10 cellular contexts compared by ENCODE assay signal in the genomic region with DNA sequence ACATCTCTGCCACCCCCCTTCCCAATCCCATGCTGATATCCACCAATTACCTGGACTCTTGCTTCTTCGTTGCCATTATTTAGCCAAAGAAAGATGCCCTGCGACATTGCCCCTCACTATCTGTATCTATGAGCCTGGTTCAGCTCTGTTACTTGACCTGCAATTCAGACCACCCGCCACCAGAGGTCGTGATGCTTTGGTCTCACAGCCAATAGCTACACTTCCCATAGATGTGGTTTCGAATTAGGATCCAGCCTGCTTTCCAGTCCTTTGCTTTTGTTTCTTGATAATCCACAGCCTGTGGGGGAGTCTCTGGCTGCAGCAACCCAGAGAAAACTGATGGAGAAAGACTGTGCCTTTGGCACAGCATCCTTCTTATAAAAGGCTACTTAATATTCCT.
DNase-seq lines count a peak whose midpoint lies in the region; ATAC-seq and TF ChIP-seq lines count a peak whose summit lies in the region.
"Had no signal": no experiment of that assay in that cellular context is flagged by ENCODE, and none has a peak within 500 bp of the region (broad histone marks: within the 10 kb centered on the region; RNA-seq: fewer than 3 reads in every experiment).

No MANE protein-coding gene starts in this region.

- H2AK5ac ChIP-seq in neuronal stem cell (ENCODE audit: low read depth, low read length): no peak overlapping the region

- no peak overlapping the region for H3K27ac ChIP-seq in neuronal stem cell (replicated peaks; ENCODE audit: low read length)
- H3K27ac ChIP-seq: epithelial cell of prostate had no signal

- WGBS in neuronal stem cell (ENCODE audit: extremely low coverage in 2 of 2, insufficient read length in 2 of 2, insufficient replicate concordance in 1 of 2), 2 donors: no CpG with 5 or more reads among the region's 5 CpGs

- H3K79me1 ChIP-seq in neuronal stem cell (ENCODE audit: low read depth, low read length): no peaks in the 10 kb centered on the region

- H4K8ac ChIP-seq in neuronal stem cell (ENCODE audit: low read depth, low read length): no peak overlapping the region

- no peak overlapping the region for H2BK15ac ChIP-seq in neuronal stem cell (ENCODE audit: low read length)

- intact Hi-C loops in activated CD4-positive, alpha-beta T cell treated with anti-CD3 and anti-CD28 coated beads for 36 hours (cut with DNase I, micrococcal nuclease): no loop called here

- no peaks in the 10 kb centered on the region for H3K4me1 Mint-ChIP-seq in activated CD4-positive, alpha-beta T cell treated with anti-CD3 and anti-CD28 coated beads for 36 hours
- H3K4me1 Mint-ChIP-seq in endothelial cell (ENCODE audit: unreplicated experiment): peaks cover 16% of the 10 kb centered on the region
- no peaks in the 10 kb centered on the region for H3K4me1 Mint-ChIP-seq in natural killer cell treated with Interleukin-12 subunit alpha and Interleukin-12 subunit beta and Interleukin-15 and Interleukin-18, amount 100 ng/mL, for 72 hours (ENCODE audit: low read depth in 2 of 2)

- no peaks in the 10 kb centered on the region for H3K27me3 ChIP-seq in neuronal stem cell (ENCODE audit: control insufficient read depth in 3 of 3, insufficient read depth in 3 of 3, low read depth in 1 of 3, low read length in 3 of 3)

- no peak overlapping the region for H3K27ac Mint-ChIP-seq in activated CD4-positive, alpha-beta T cell treated with anti-CD3 and anti-CD28 coated beads for 36 hours
- no peak overlapping the region for H3K27ac Mint-ChIP-seq in endothelial cell (ENCODE audit: unreplicated experiment)
- H3K27ac Mint-ChIP-seq in natural killer cell treated with Interleukin-12 subunit alpha and Interleukin-12 subunit beta and Interleukin-15 and Interleukin-18, amount 100 ng/mL, for 72 hours: no peak overlapping the region
- H3K27ac Mint-ChIP-seq: T-helper 2 cell treated with Interferon-gamma antibody and Interleukin-4, amounts not matched to agents 5 μg/mL and 100 μg/mL, for 36 hours had no signal

- H3K4me3 ChIP-seq in neuronal stem cell (ENCODE audit: low read length in 2 of 2): no peak overlapping the region

- no peak overlapping the region for H2BK5ac ChIP-seq in neuronal stem cell (ENCODE audit: low read length)

- no peak overlapping the region for H2BK12ac ChIP-seq in neuronal stem cell (ENCODE audit: low read length)

- H3K9ac ChIP-seq in neuronal stem cell (ENCODE audit: low read depth, low read length, poor library complexity): no peak overlapping the region

- no peaks in the 10 kb centered on the region for H3K27me3 Mint-ChIP-seq in activated CD4-positive, alpha-beta T cell treated with anti-CD3 and anti-CD28 coated beads for 36 hours
- H3K27me3 Mint-ChIP-seq in endothelial cell (ENCODE audit: unreplicated experiment): peaks cover 16% of the 10 kb centered on the region
- peaks cover 0 to 4% of the 10 kb centered on the region in 2 donors for H3K27me3 Mint-ChIP-seq in natural killer cell treated with Interleukin-12 subunit alpha and Interleukin-12 subunit beta and Interleukin-15 and Interleukin-18, amount 100 ng/mL, for 72 hours

- peaks cover 15 to 16% of the 10 kb centered on the region in 2 donors for H3K4me1 ChIP-seq in neuronal stem cell (ENCODE audit: control insufficient read depth in 2 of 2, insufficient read depth in 1 of 2, low read depth in 1 of 2, low read length in 2 of 2)

- no peak overlapping the region for H2BK120ac ChIP-seq in neuronal stem cell (ENCODE audit: low read depth, low read length)

- CTCF ChIA-PET in activated CD4-positive, alpha-beta T cell treated with anti-CD3 and anti-CD28 coated beads for 36 hours (lab: Charles Lee): interaction anchor here (0.6 to 1.7 kb wide), 8 partner anchors 13 to 275 kb away, joined by 3 to 8 read pairs (median 3); no protein-coding TSS in a partner anchor

- TF ChIP-seq CTCF in endothelial cell (IDR thresholded peaks at IDR 0.05; ENCODE audit: unreplicated experiment): peak; percentile 68

- H3K4me3 Mint-ChIP-seq in activated CD4-positive, alpha-beta T cell treated with anti-CD3 and anti-CD28 coated beads for 36 hours: no peak overlapping the region
- no peak overlapping the region for H3K4me3 Mint-ChIP-seq in endothelial cell (ENCODE audit: unreplicated experiment)
- no peak overlapping the region for H3K4me3 Mint-ChIP-seq in natural killer cell treated with Interleukin-12 subunit alpha and Interleukin-12 subunit beta and Interleukin-15 and Interleukin-18, amount 100 ng/mL, for 72 hours
- H3K4me3 Mint-ChIP-seq: T-helper 2 cell treated with Interferon-gamma antibody and Interleukin-4, amounts not matched to agents 5 μg/mL and 100 μg/mL, for 36 hours had no signal

- peaks cover 2 to 12% of the 10 kb centered on the region in 2 donors for H3K9me3 ChIP-seq in neuronal stem cell (replicated peaks in 1 of 2; ENCODE audit: control insufficient read depth in 2 of 2, insufficient read depth in 1 of 2, low read depth in 1 of 2, low read length in 2 of 2)

- POLR2A ChIA-PET in activated CD4-positive, alpha-beta T cell treated with anti-CD3 and anti-CD28 coated beads for 36 hours (lab: Charles Lee): no interaction called here

- H4K91ac ChIP-seq in neuronal stem cell (ENCODE audit: low read depth, low read length, poor library complexity): no peak overlapping the region

- H3K18ac ChIP-seq in neuronal stem cell (ENCODE audit: low read length): no peak overlapping the region

- H3K36me3 Mint-ChIP-seq in activated CD4-positive, alpha-beta T cell treated with anti-CD3 and anti-CD28 coated beads for 36 hours (ENCODE audit: low read depth): no peaks in the 10 kb centered on the region
- H3K36me3 Mint-ChIP-seq in endothelial cell (ENCODE audit: low read depth, unreplicated experiment): peaks cover 18% of the 10 kb centered on the region
- no peaks in the 10 kb centered on the region for H3K36me3 Mint-ChIP-seq in natural killer cell treated with Interleukin-12 subunit alpha and Interleukin-12 subunit beta and Interleukin-15 and Interleukin-18, amount 100 ng/mL, for 72 hours

- ATAC-seq in activated CD4-positive, alpha-beta T cell treated with anti-CD3 and anti-CD28 coated beads for 36 hours: no peak
- no peak for ATAC-seq in natural killer cell treated with Interleukin-12 subunit alpha and Interleukin-12 subunit beta and Interleukin-15 and Interleukin-18, amount 100 ng/mL, for 72 hours
- ATAC-seq in GM19395 (IDR thresholded peaks at IDR 0.05; ENCODE audit: unreplicated experiment): no peak

- H3K4me2 ChIP-seq in neuronal stem cell (ENCODE audit: insufficient read depth, low read length, poor library complexity, severe bottlenecking): no peak overlapping the region

- DNase-seq in activated CD4-positive, alpha-beta T cell treated with anti-CD3 and anti-CD28 coated beads for 36 hours: peak; percentile 68
- no peak for DNase-seq in activated CD4-positive, alpha-beta T cell treated with anti-CD3 and anti-CD28 coated beads for 1 hour
- peak; percentile 38 for DNase-seq in MV-4-11 (lab: John Stamatoyannopoulos, UW)
- no peak for DNase-seq in endothelial cell (ENCODE audit: low spot score)
- DNase-seq in stimulated activated CD4-positive, alpha-beta T cell treated with anti-CD3 and anti-CD28 coated beads, Interleukin-15, amount 100 ng/mL, for 24 hours: peak; percentile 62
- no peak for DNase-seq in neuronal stem cell (ENCODE audit: low spot score)
- no peak for DNase-seq in natural killer cell treated with Interleukin-12 subunit alpha and Interleukin-12 subunit beta and Interleukin-15 and Interleukin-18, amount 100 ng/mL, for 72 hours (ENCODE audit: low spot score)

- peaks cover 5% of the 10 kb centered on the region for H3K9me3 Mint-ChIP-seq in activated CD4-positive, alpha-beta T cell treated with anti-CD3 and anti-CD28 coated beads for 36 hours (ENCODE audit: low read depth)
- peaks cover 3% of the 10 kb centered on the region for H3K9me3 Mint-ChIP-seq in endothelial cell (ENCODE audit: unreplicated experiment)
- H3K9me3 Mint-ChIP-seq in natural killer cell treated with Interleukin-12 subunit alpha and Interleukin-12 subunit beta and Interleukin-15 and Interleukin-18, amount 100 ng/mL, for 72 hours: peaks cover 9% of the 10 kb centered on the region

- no peak overlapping the region for H3K4ac ChIP-seq in neuronal stem cell (ENCODE audit: low read length)

- H3K36me3 ChIP-seq in neuronal stem cell (replicated peaks in 1 of 2; ENCODE audit: control insufficient read depth in 2 of 2, insufficient read depth in 2 of 2, low read length in 2 of 2): no peaks in the 10 kb centered on the region

- no peak overlapping the region for H2AFZ ChIP-seq in neuronal stem cell (ENCODE audit: low read length)

- H3K14ac ChIP-seq in neuronal stem cell (ENCODE audit: low read length): no peak overlapping the region

- H3K23ac ChIP-seq in neuronal stem cell (ENCODE audit: low read depth, low read length, poor library complexity): no peak overlapping the region

Comparison
In these comparisons a context has a peak if more than half of its experiments do, and no peak if none do; other contexts are left out.
1. DNase-seq: peak in activated CD4-positive, alpha-beta T cell treated with anti-CD3 and anti-CD28 coated beads for 36 hours (single experiment), MV-4-11 (single experiment) and stimulated activated CD4-positive, alpha-beta T cell treated with anti-CD3 and anti-CD28 coated beads, Interleukin-15, amount 100 ng/mL, for 24 hours (single experiment); none in activated CD4-positive, alpha-beta T cell treated with anti-CD3 and anti-CD28 coated beads for 1 hour (single experiment), endothelial cell (single experiment), neuronal stem cell (single experiment) and natural killer cell treated with Interleukin-12 subunit alpha and Interleukin-12 subunit beta and Interleukin-15 and Interleukin-18, amount 100 ng/mL, for 72 hours (single experiment).